Comparison of ENCODE assay signal across 27 cellular contexts in the genomic region with DNA sequence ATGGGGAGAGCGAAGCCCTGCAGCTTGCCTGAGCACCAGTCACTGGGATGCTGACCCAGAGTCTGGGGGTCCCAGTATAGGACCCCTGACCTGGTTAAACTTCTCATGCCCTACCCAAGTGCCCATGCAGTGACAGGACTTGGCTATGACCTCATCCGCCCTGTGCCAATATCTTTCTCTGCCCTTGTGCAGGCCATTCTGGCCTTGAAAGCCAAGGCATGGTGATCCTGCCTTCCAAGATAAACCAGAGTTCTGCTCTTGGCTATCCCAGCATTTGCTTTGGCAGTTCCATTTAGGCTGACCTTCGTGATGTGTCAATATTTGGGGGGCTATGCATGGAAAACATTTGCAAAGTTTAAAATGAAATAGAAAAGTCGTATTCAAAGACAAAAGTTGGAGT.
DNase-seq lines count a peak whose midpoint lies in the region; ATAC-seq, FAIRE-seq and TF ChIP-seq lines count a peak whose summit lies in the region.
"Had no signal": no experiment of that assay in that cellular context is flagged by ENCODE, and none has a peak within 500 bp of the region (broad histone marks: within the 10 kb centered on the region; RNA-seq: fewer than 3 reads in every experiment).

No MANE protein-coding gene starts in this region.

- intact Hi-C loops in right lobe of liver (cut with DNase I) = no loop called here
- intact Hi-C loops in HepG2 (cut with micrococcal nuclease; ENCODE audit: unreplicated experiment) = no loop called here
- intact Hi-C loops in kidney (cut with DNase I) = no loop called here
- intact Hi-C loops in pancreas (cut with DNase I) = no loop called here
- intact Hi-C loops in aorta (cut with DNase I) = loop anchor here in 1 of 2 donors (5.0 kb wide), 1 partner anchor 115 kb away; no protein-coding TSS in a partner anchor

- no TSS peak for BruUV-seq in HepG2 (replicated peaks; lab: Mats Ljungman, UMichigan)

- no peak overlapping the region for H2AFZ ChIP-seq in HepG2 (ENCODE audit: low read length)
- H2AFZ ChIP-seq: GM23248 had no signal

- H4K20me1 ChIP-seq in HepG2 (ENCODE audit: insufficient read depth, low read length) = no peaks in the 10 kb centered on the region
- H4K20me1 ChIP-seq: BLaER1 treated with 17β-estradiol and CSF1 and Interleukin-3, amounts not matched to agents 10 nM and 100 nM had no signal

- CTCF ChIA-PET in HepG2 (lab: Yijun Ruan, JAX; ENCODE audit: low intra/inter-chr PET ratio, low total read pairs) = no interaction called here

- no peak for DNase-seq in right lobe of liver
- no peak for DNase-seq in HepG2 (ENCODE audit: low spot score)
- peak; percentile 29 for DNase-seq in kidney
- DNase-seq in pancreas = peak in 3 of 6 donors; percentile 11 to 48 (median 17)
- no peak for DNase-seq in aorta
- no peak for DNase-seq in RKO (ENCODE audit: low spot score)
- no peak for DNase-seq in activated CD4-positive, CD25-positive, alpha-beta regulatory T cell (lab: John Stamatoyannopoulos, UW)
- no peak for DNase-seq in MV-4-11 (lab: John Stamatoyannopoulos, UW)
- DNase-seq: 8988T; ACHN; AML-193; BE2C; CD4-positive, alpha-beta T cell; CD8-positive, alpha-beta memory T cell; DMS 273 treated with DMSO at 0.1 percent for 48 hours; DMS79; EL; GDM1; GM23248; H7 had no signal

- no peak for TF ChIP-seq RAD21 in HepG2 (CRISPR knock-in tag; IDR thresholded peaks at IDR 0.05)

- TF ChIP-seq EP300 in HepG2 (IDR thresholded peaks at IDR 0.05; ENCODE audit: low read depth in 2 of 2, low read length in 2 of 2) = no peak
- TF ChIP-seq EP300 in HepG2 (CRISPR knock-in tag; IDR thresholded peaks at IDR 0.05; ENCODE audit: borderline replicate concordance) = no peak

- POLR2A ChIA-PET in HepG2 (lab: Yijun Ruan, JAX) = no interaction called here

- H3K36me3 ChIP-seq in right lobe of liver = no peaks in the 10 kb centered on the region
- no peaks in the 10 kb centered on the region for H3K36me3 ChIP-seq in HepG2 (replicated peaks in 1 of 2; ENCODE audit: control insufficient read depth in 1 of 2, insufficient read depth in 2 of 2, low read length in 2 of 2)
- no peaks in the 10 kb centered on the region for H3K36me3 ChIP-seq in kidney (ENCODE audit: control insufficient read depth in 1 of 2, insufficient read depth in 2 of 2, low read length in 2 of 2)
- H3K36me3 ChIP-seq in pancreas = no peaks in the 10 kb centered on the region
- H3K36me3 ChIP-seq in aorta (ENCODE audit: control insufficient read depth in 1 of 2, insufficient read depth in 2 of 2, low read length in 1 of 2) = no peaks in the 10 kb centered on the region
- H3K36me3 ChIP-seq: BE2C; BLaER1 treated with 17β-estradiol and CSF1 and Interleukin-3, amounts not matched to agents 10 nM and 100 nM had no signal

- no peak overlapping the region for H3K4me2 ChIP-seq in HepG2 (ENCODE audit: low read depth, low read length)
- H3K4me2 ChIP-seq: A549; BLaER1 treated with 17β-estradiol and CSF1 and Interleukin-3, amounts not matched to agents 10 nM and 100 nM had no signal

- H3K4me1 ChIP-seq in right lobe of liver (peaks cover 0 to 6% (median 0%) of the 10 kb centered on the region in 4 donors), HepG2 (ENCODE audit: insufficient read depth, low read length) (no peaks in the 10 kb centered on the region), kidney (ENCODE audit: control insufficient read depth in 1 of 2, insufficient read depth in 1 of 2, low read depth in 1 of 2, low read length in 2 of 2) (no peaks in the 10 kb centered on the region), pancreas (no peaks in the 10 kb centered on the region), aorta (ENCODE audit: control insufficient read depth in 1 of 2, insufficient read depth in 2 of 2, low read length in 2 of 2) (peaks cover 4 to 5% of the 10 kb centered on the region in 2 donors)
- H3K4me1 ChIP-seq: A549; BE2C; BLaER1 treated with 17β-estradiol and CSF1 and Interleukin-3, amounts not matched to agents 10 nM and 100 nM had no signal

- TF ChIP-seq CTCF in right lobe of liver (IDR thresholded peaks at IDR 0.05) (no peak), HepG2 (CRISPR knock-in tag; IDR thresholded peaks at IDR 0.05) (no peak), kidney (IDR thresholded peaks at IDR 0.05; ENCODE audit: borderline replicate concordance, extremely low read depth, insufficient read depth) (no peak), pancreas (IDR thresholded peaks at IDR 0.05) (no peak)

- in situ Hi-C loops in HepG2 (cut with HindIII; ENCODE audit: extremely low pct_ligation_motif_present, low pct_unique_long_range_greater_than_20kb) = no loop called here

- H3K27ac ChIP-seq in right lobe of liver (no peak overlapping the region), HepG2 (ENCODE audit: extremely low read length, insufficient read depth, low read length) (no peak overlapping the region), kidney (ENCODE audit: low read depth in 2 of 2, low read length in 2 of 2) (no peak overlapping the region), pancreas (no peak overlapping the region), aorta (ENCODE audit: low read depth in 1 of 2, low read length in 2 of 2) (peak overlapping the region in 1 of 2 donors; percentile 55)
- H3K27ac ChIP-seq: A549; BLaER1 treated with 17β-estradiol and CSF1 and Interleukin-3, amounts not matched to agents 10 nM and 100 nM; GM23248 had no signal

- 45% methylated on average over 4 of the region's 4 CpGs for WGBS in right lobe of liver (ENCODE audit: insufficient coverage, low coverage, low lambda C conversion rate, missing lambda C conversion rate)
- 25% methylated on average over 4 of the region's 4 CpGs for WGBS in HepG2 (ENCODE audit: low lambda C conversion rate)
- WGBS in pancreas, 2 donors = 53 to 55% methylated on average over 4 of the region's 4 CpGs
- WGBS in aorta, 2 donors = 27% methylated on average over 4 of the region's 4 CpGs

- ATAC-seq in right lobe of liver (peak in 3 of 4 donors; percentile 18 to 77 (median 73)), HepG2 (no peak), pancreas (peak; percentile 27 to 95 (median 64)), aorta (ENCODE audit: low FRiP score) (peak; percentile 57)
- ATAC-seq: A549, GM12878, HCT116 had no signal

- no peak overlapping the region for H3K9ac ChIP-seq in HepG2 (ENCODE audit: insufficient read depth, low read depth, low read length)
- no peak overlapping the region for H3K9ac ChIP-seq in kidney (ENCODE audit: low read length in 2 of 2)
- H3K9ac ChIP-seq: BLaER1 treated with 17β-estradiol and CSF1 and Interleukin-3, amounts not matched to agents 10 nM and 100 nM; GM23248 had no signal

- H3K27me3 ChIP-seq in right lobe of liver (no peaks in the 10 kb centered on the region), HepG2 (ENCODE audit: control insufficient read depth in 1 of 2, insufficient read depth in 2 of 2, low read length in 2 of 2) (no peaks in the 10 kb centered on the region), pancreas (no peaks in the 10 kb centered on the region), aorta (ENCODE audit: control insufficient read depth in 1 of 2, insufficient read depth in 2 of 2, low read length in 1 of 2) (no peaks in the 10 kb centered on the region)
- H3K27me3 ChIP-seq: BE2C; BLaER1 treated with 17β-estradiol and CSF1 and Interleukin-3, amounts not matched to agents 10 nM and 100 nM had no signal

- TF ChIP-seq POLR2A in right lobe of liver (IDR thresholded peaks at IDR 0.05) (no peak), HepG2 (IDR thresholded peaks at IDR 0.05; ENCODE audit: insufficient read depth in 1 of 2, low read depth in 2 of 2, low read length in 2 of 2) (no peak)

- no peak overlapping the region for H3K4me3 ChIP-seq in right lobe of liver
- H3K4me3 ChIP-seq in HepG2 (replicated peaks in 1 of 3; ENCODE audit: insufficient read depth in 1 of 3, low read depth in 2 of 3, low read length in 3 of 3) = no peak overlapping the region
- H3K4me3 ChIP-seq in kidney (ENCODE audit: low read length in 2 of 2) = no peak overlapping the region
- H3K4me3 ChIP-seq in pancreas = no peak overlapping the region
- H3K4me3 ChIP-seq in aorta (ENCODE audit: low read length in 2 of 2) = no peak overlapping the region
- H3K4me3 ChIP-seq: A549; BLaER1 treated with 17β-estradiol and CSF1 and Interleukin-3, amounts not matched to agents 10 nM and 100 nM; GM12878; GM23248 had no signal

- FAIRE-seq in HepG2 (lab: Jason Lieb, UNC) (no peak), kidney (lab: Jason Lieb, UNC) (no peak), pancreas (lab: Jason Lieb, UNC) (no peak)
- FAIRE-seq: A549, D721Med, GM12878, GM19239, H1 had no signal

- H3K9me3 ChIP-seq in right lobe of liver (no peaks in the 10 kb centered on the region), HepG2 (ENCODE audit: low read length) (no peaks in the 10 kb centered on the region), kidney (ENCODE audit: control insufficient read depth in 1 of 2, low read length in 2 of 2) (no peaks in the 10 kb centered on the region), pancreas (no peaks in the 10 kb centered on the region), aorta (ENCODE audit: control insufficient read depth, low read length) (no peaks in the 10 kb centered on the region)
- H3K9me3 ChIP-seq: A549; BE2C; BLaER1 treated with 17β-estradiol and CSF1 and Interleukin-3, amounts not matched to agents 10 nM and 100 nM had no signal

- no peaks in the 10 kb centered on the region for H3K79me2 ChIP-seq in HepG2 (ENCODE audit: insufficient read depth, low read length)

TF ChIP-seq in HepG2, 621 proteins besides CTCF, POLR2A, EP300 and RAD21 (continues in another document):
- no peak for TF ChIP-seq TP53 (CRISPR knock-in tag; conservative IDR thresholded peaks at IDR 0.05)
- no peak for TF ChIP-seq RARA (CRISPR knock-in tag; IDR thresholded peaks at IDR 0.05)
- no peak for TF ChIP-seq THRA (CRISPR knock-in tag; IDR thresholded peaks at IDR 0.05; ENCODE audit: borderline replicate concordance)
- no peak for TF ChIP-seq MIER2 (CRISPR knock-in tag; IDR thresholded peaks at IDR 0.05)
- TF ChIP-seq HHEX (CRISPR knock-in tag; IDR thresholded peaks at IDR 0.05) = no peak
- TF ChIP-seq GZF1 (CRISPR knock-in tag; IDR thresholded peaks at IDR 0.05) = no peak
